Comparison of ENCODE assay signal across 9 cellular contexts in genomic region chr18:43571078-43571689, GRCh38.
A peak's percentile ranks its signal among the peaks of the same experiment; 100 is the strongest.
DNase-seq lines count a peak whose midpoint lies in the region; ATAC-seq and TF ChIP-seq lines count a peak whose summit lies in the region.
"Had no signal": no experiment of that assay in that cellular context is flagged by ENCODE, and none has a peak within 500 bp of the region (broad histone marks: within the 10 kb centered on the region; RNA-seq: fewer than 3 reads in every experiment).

No MANE protein-coding gene starts in this region.

- ATAC-seq in HG03135 (IDR thresholded peaks at IDR 0.05; ENCODE audit: unreplicated experiment), result peak; percentile 58
- peak; percentile 91 for ATAC-seq in left lobe of liver

- no peak overlapping the region for H3K4me3 ChIP-seq in A673 (ENCODE audit: low read depth, low read length, poor library complexity, severe bottlenecking)

- H3K36me3 ChIP-seq in A673 (ENCODE audit: insufficient read depth, low read length, poor library complexity, severe bottlenecking), result no peaks in the 10 kb centered on the region

- no peak overlapping the region for H3K27ac Mint-ChIP-seq in MCF 10A (ENCODE audit: low read depth, unreplicated experiment)
- H3K27ac Mint-ChIP-seq: stimulated activated naive CD8-positive, alpha-beta T cell treated with anti-CD3 and anti-CD28 coated beads, Interleukin-15, Interleukin-2, amounts not matched to agents 100 ng/mL and 50 ng/mL, for 24 hours had no signal

- peaks cover 61% of the 10 kb centered on the region for H3K27me3 Mint-ChIP-seq in MCF 10A (ENCODE audit: insufficient read depth, unreplicated experiment)

- peaks cover 4% of the 10 kb centered on the region for H3K4me1 ChIP-seq in A673 (ENCODE audit: insufficient read depth, low read length, poor library complexity, severe bottlenecking)

- H3K9me3 ChIP-seq in A673 (ENCODE audit: low read depth, low read length, poor library complexity, severe bottlenecking), result no peaks in the 10 kb centered on the region

- H3K27me3 ChIP-seq in A673 (replicated peaks; ENCODE audit: insufficient read depth, low read depth, low read length, poor library complexity), result no peaks in the 10 kb centered on the region

- DNase-seq in A673 (ENCODE audit: low spot score) (peak; percentile 84), NCI-H226 (peak; percentile 19), MCF 10A (ENCODE audit: unreplicated experiment) (peak; percentile 71), left lobe of liver (ENCODE audit: low spot score) (no peak)
- no peak for DNase-seq in activated CD4-positive, CD25-positive, alpha-beta regulatory T cell (lab: John Stamatoyannopoulos, UW)
- no peak for DNase-seq in activated CD8-positive, alpha-beta memory T cell treated with anti-CD3 and anti-CD28 coated beads for 24 hours

- H3K4me3 Mint-ChIP-seq in MCF 10A (ENCODE audit: unreplicated experiment), result no peak overlapping the region
- H3K4me3 Mint-ChIP-seq: stimulated activated naive CD8-positive, alpha-beta T cell treated with anti-CD3 and anti-CD28 coated beads, Interleukin-15, Interleukin-2, amounts not matched to agents 100 ng/mL and 50 ng/mL, for 24 hours had no signal

- no peaks in the 10 kb centered on the region for H3K9me3 Mint-ChIP-seq in MCF 10A (ENCODE audit: unreplicated experiment)
- H3K9me3 Mint-ChIP-seq: stimulated activated naive CD8-positive, alpha-beta T cell treated with anti-CD3 and anti-CD28 coated beads, Interleukin-15, Interleukin-2, amounts not matched to agents 100 ng/mL and 50 ng/mL, for 24 hours had no signal

- no peaks in the 10 kb centered on the region for H3K4me1 Mint-ChIP-seq in MCF 10A (ENCODE audit: insufficient read depth, unreplicated experiment)

- H3K36me3 Mint-ChIP-seq in MCF 10A (ENCODE audit: insufficient read depth, unreplicated experiment), result no peaks in the 10 kb centered on the region

- no peak overlapping the region for H3K27ac ChIP-seq in A673 (ENCODE audit: low read depth, low read length, poor library complexity, severe bottlenecking)

- POLR2A ChIA-PET in A673 (lab: Charles Lee; ENCODE audit: low non-redundant PET), result no interaction called here
- POLR2A ChIA-PET in MCF 10A (lab: Yijun Ruan, JAX), result interaction anchor here (0.6 to 1.8 kb wide), 4 partner anchors 11 to 317 kb away, joined by 3 to 17 read pairs (median 4); no protein-coding TSS in a partner anchor

- CTCF ChIA-PET in A673 (lab: Charles Lee), result interaction anchor here (0.7 to 1.4 kb wide), 6 partner anchors 8 to 1457 kb away, joined by 3 to 16 read pairs (median 4); no protein-coding TSS in a partner anchor
- CTCF ChIA-PET in MCF 10A (lab: Yijun Ruan, JAX), result interaction anchor here (0.6 to 13.0 kb wide), 19 partner anchors 10 to 1276 kb away, joined by 3 to 372 read pairs (median 3); no protein-coding TSS in a partner anchor

- BruUV-seq in A673 (replicated peaks; lab: Mats Ljungman, UMichigan) (no TSS peak), MCF 10A (replicated peaks; lab: Mats Ljungman, UMichigan) (no TSS peak)

- TF ChIP-seq CTCF in A673 (conservative IDR thresholded peaks at IDR 0.05; ENCODE audit: low read depth, low read length) (peak; percentile 83), GM12873 (IDR thresholded peaks at IDR 0.05; ENCODE audit: insufficient read depth, low read depth, low read length, missing control alignments) (peak; percentile 64), MCF 10A (IDR thresholded peaks at IDR 0.05; ENCODE audit: unreplicated experiment) (peak; percentile 58)

- intact Hi-C loops in A673 (cut with micrococcal nuclease; ENCODE audit: unreplicated experiment) (loop anchor here (2.0 kb wide), 1 partner anchor 16 kb away; no protein-coding TSS in a partner anchor), MCF 10A (cut with micrococcal nuclease) (loop anchor here (1.0 to 2.0 kb wide), 2 partner anchors 16 to 26 kb away; no protein-coding TSS in a partner anchor)

Comparison
In these comparisons a context has a peak if more than half of its experiments do, and no peak if none do; other contexts are left out.
1. DNase-seq: peak in A673 (single experiment), NCI-H226 (single experiment) and MCF 10A (single experiment); none in left lobe of liver (single experiment), activated CD4-positive, CD25-positive, alpha-beta regulatory T cell (0 of 4) and activated CD8-positive, alpha-beta memory T cell treated with anti-CD3 and anti-CD28 coated beads for 24 hours (single experiment).
2. Peak in every context shown above with its lines, with median percentiles within 50 percentile points of each other: CTCF ChIP-seq.